Comparison of ENCODE assay signal across 1 cellular context in the genomic region with DNA sequence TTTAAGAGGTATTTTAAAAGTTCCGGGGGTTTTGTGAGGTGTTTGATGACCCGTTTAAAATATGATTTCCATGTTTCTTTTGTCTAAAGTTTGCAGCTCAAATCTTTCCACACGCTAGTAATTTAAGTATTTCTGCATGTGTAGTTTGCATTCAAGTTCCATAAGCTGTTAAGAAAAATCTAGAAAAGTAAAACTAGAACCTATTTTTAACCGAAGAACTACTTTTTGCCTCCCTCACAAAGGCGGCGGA.
TF ChIP-seq lines count a peak whose summit lies in the region.

No MANE protein-coding gene starts in this region.

TF ChIP-seq in HEK293, 187 proteins besides CTCF, POLR2A, EP300 and RAD21 (continued from another document and continues in another):
- TF ChIP-seq, protein P1, sequence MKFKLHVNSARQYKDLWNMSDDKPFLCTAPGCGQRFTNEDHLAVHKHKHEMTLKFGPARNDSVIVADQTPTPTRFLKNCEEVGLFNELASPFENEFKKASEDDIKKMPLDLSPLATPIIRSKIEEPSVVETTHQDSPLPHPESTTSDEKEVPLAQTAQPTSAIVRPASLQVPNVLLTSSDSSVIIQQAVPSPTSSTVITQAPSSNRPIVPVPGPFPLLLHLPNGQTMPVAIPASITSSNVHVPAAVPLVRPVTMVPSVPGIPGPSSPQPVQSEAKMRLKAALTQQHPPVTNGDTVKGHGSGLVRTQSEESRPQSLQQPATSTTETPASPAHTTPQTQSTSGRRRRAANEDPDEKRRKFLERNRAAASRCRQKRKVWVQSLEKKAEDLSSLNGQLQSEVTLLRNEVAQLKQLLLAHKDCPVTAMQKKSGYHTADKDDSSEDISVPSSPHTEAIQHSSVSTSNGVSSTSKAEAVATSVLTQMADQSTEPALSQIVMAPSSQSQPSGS (tag by site-specific recombination; IDR thresholded peaks at IDR 0.05; ENCODE audit: low read depth): no peak
- TF ChIP-seq ZNF585B (tag by site-specific recombination; IDR thresholded peaks at IDR 0.05) (no peak), ZNF121 (tag by site-specific recombination; IDR thresholded peaks at IDR 0.05) (no peak), YY1 (tag by site-specific recombination; IDR thresholded peaks at IDR 0.05) (no peak), ZNF76 (tag by site-specific recombination; IDR thresholded peaks at IDR 0.05; ENCODE audit: borderline replicate concordance, low read depth) (no peak), ZNF768 (tag by site-specific recombination; IDR thresholded peaks at IDR 0.05) (no peak), YY2 (tag by site-specific recombination; IDR thresholded peaks at IDR 0.05) (no peak), ZNF132 (tag by site-specific recombination; IDR thresholded peaks at IDR 0.05; ENCODE audit: borderline replicate concordance) (no peak), TRIM28 (IDR thresholded peaks at IDR 0.05; ENCODE audit: borderline replicate concordance, low read length) (no peak), KLF10 (tag by site-specific recombination; IDR thresholded peaks at IDR 0.05) (no peak; the same call in 1 of the 2 replicates), ZNF776 (tag by site-specific recombination; IDR thresholded peaks at IDR 0.05; ENCODE audit: borderline replicate concordance) (no peak), ZNF658 (tag by site-specific recombination; IDR thresholded peaks at IDR 0.05) (no peak), SCRT2 (tag by site-specific recombination; IDR thresholded peaks at IDR 0.05) (peak; percentile 84; the same call in 1 of the 2 replicates), ZNF266 (tag by site-specific recombination; IDR thresholded peaks at IDR 0.05; ENCODE audit: low read depth) (no peak), MZF1 (tag by site-specific recombination; IDR thresholded peaks at IDR 0.05; ENCODE audit: borderline replicate concordance) (no peak), ZNF473 (tag by site-specific recombination; IDR thresholded peaks at IDR 0.05) (no peak), ZNF140 (tag by site-specific recombination; IDR thresholded peaks at IDR 0.05) (no peak), ZNF677 (tag by site-specific recombination; IDR thresholded peaks at IDR 0.05) (no peak), GLI2 (tag by site-specific recombination; IDR thresholded peaks at IDR 0.05; ENCODE audit: borderline replicate concordance, low read depth) (no peak), KLF1 (tag by site-specific recombination; IDR thresholded peaks at IDR 0.05) (no peak), ZNF623 (tag by site-specific recombination; IDR thresholded peaks at IDR 0.05) (no peak), SALL2 (tag by site-specific recombination; IDR thresholded peaks at IDR 0.05; ENCODE audit: borderline replicate concordance) (no peak), ZBTB8A (tag by site-specific recombination; IDR thresholded peaks at IDR 0.05) (peak; percentile 62; the same call in 1 of the 2 replicates)
- TF ChIP-seq, protein P2, sequence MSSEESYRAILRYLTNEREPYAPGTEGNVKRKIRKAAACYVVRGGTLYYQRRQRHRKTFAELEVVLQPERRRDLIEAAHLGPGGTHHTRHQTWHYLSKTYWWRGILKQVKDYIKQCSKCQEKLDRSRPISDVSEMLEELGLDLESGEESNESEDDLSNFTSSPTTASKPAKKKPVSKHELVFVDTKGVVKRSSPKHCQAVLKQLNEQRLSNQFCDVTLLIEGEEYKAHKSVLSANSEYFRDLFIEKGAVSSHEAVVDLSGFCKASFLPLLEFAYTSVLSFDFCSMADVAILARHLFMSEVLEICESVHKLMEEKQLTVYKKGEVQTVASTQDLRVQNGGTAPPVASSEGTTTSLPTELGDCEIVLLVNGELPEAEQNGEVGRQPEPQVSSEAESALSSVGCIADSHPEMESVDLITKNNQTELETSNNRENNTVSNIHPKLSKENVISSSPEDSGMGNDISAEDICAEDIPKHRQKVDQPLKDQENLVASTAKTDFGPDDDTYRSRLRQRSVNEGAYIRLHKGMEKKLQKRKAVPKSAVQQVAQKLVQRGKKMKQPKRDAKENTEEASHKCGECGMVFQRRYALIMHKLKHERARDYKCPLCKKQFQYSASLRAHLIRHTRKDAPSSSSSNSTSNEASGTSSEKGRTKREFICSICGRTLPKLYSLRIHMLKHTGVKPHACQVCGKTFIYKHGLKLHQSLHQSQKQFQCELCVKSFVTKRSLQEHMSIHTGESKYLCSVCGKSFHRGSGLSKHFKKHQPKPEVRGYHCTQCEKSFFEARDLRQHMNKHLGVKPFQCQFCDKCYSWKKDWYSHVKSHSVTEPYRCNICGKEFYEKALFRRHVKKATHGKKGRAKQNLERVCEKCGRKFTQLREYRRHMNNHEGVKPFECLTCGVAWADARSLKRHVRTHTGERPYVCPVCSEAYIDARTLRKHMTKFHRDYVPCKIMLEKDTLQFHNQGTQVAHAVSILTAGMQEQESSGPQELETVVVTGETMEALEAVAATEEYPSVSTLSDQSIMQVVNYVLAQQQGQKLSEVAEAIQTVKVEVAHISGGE (tag by site-specific recombination; conservative IDR thresholded peaks at IDR 0.05; ENCODE audit: low read depth): 0 out of 2 replicates have a peak, but pooled peaks have one; percentile 9
- TF ChIP-seq, protein P3, sequence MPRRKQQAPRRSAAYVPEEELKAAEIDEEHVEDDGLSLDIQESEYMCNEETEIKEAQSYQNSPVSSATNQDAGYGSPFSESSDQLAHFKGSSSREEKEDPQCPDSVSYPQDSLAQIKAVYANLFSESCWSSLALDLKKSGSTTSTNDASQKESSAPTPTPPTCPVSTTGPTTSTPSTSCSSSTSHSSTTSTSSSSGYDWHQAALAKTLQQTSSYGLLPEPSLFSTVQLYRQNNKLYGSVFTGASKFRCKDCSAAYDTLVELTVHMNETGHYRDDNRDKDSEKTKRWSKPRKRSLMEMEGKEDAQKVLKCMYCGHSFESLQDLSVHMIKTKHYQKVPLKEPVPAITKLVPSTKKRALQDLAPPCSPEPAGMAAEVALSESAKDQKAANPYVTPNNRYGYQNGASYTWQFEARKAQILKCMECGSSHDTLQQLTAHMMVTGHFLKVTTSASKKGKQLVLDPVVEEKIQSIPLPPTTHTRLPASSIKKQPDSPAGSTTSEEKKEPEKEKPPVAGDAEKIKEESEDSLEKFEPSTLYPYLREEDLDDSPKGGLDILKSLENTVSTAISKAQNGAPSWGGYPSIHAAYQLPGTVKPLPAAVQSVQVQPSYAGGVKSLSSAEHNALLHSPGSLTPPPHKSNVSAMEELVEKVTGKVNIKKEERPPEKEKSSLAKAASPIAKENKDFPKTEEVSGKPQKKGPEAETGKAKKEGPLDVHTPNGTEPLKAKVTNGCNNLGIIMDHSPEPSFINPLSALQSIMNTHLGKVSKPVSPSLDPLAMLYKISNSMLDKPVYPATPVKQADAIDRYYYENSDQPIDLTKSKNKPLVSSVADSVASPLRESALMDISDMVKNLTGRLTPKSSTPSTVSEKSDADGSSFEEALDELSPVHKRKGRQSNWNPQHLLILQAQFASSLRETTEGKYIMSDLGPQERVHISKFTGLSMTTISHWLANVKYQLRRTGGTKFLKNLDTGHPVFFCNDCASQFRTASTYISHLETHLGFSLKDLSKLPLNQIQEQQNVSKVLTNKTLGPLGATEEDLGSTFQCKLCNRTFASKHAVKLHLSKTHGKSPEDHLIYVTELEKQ (tag by site-specific recombination; IDR thresholded peaks at IDR 0.05; ENCODE audit: borderline replicate concordance): no peak
- TF ChIP-seq, protein P4, sequence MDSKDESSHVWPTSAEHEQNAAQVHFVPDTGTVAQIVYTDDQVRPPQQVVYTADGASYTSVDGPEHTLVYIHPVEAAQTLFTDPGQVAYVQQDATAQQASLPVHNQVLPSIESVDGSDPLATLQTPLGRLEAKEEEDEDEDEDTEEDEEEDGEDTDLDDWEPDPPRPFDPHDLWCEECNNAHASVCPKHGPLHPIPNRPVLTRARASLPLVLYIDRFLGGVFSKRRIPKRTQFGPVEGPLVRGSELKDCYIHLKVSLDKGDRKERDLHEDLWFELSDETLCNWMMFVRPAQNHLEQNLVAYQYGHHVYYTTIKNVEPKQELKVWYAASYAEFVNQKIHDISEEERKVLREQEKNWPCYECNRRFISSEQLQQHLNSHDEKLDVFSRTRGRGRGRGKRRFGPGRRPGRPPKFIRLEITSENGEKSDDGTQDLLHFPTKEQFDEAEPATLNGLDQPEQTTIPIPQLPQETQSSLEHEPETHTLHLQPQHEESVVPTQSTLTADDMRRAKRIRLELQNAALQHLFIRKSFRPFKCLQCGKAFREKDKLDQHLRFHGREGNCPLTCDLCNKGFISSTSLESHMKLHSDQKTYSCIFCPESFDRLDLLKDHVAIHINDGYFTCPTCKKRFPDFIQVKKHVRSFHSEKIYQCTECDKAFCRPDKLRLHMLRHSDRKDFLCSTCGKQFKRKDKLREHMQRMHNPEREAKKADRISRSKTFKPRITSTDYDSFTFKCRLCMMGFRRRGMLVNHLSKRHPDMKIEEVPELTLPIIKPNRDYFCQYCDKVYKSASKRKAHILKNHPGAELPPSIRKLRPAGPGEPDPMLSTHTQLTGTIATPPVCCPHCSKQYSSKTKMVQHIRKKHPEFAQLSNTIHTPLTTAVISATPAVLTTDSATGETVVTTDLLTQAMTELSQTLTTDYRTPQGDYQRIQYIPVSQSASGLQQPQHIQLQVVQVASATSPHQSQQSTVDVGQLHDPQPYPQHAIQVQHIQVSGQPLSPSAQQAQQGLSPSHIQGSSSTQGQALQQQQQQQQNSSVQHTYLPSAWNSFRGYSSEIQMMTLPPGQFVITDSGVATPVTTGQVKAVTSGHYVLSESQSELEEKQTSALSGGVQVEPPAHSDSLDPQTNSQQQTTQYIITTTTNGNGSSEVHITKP (tag by site-specific recombination; IDR thresholded peaks at IDR 0.05): 0 out of 2 replicates have a peak, but pooled peaks have one; percentile 30
- TF ChIP-seq, protein P5, sequence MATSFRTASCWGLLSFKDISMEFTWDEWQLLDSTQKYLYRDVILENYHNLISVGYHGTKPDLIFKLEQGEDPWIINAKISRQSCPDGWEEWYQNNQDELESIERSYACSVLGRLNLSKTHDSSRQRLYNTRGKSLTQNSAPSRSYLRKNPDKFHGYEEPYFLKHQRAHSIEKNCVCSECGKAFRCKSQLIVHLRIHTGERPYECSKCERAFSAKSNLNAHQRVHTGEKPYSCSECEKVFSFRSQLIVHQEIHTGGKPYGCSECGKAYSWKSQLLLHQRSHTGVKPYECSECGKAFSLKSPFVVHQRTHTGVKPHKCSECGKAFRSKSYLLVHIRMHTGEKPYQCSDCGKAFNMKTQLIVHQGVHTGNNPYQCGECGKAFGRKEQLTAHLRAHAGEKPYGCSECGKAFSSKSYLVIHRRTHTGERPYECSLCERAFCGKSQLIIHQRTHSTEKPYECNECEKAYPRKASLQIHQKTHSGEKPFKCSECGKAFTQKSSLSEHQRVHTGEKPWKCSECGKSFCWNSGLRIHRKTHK (tag by site-specific recombination; IDR thresholded peaks at IDR 0.05): no peak
- TF ChIP-seq, protein P6, sequence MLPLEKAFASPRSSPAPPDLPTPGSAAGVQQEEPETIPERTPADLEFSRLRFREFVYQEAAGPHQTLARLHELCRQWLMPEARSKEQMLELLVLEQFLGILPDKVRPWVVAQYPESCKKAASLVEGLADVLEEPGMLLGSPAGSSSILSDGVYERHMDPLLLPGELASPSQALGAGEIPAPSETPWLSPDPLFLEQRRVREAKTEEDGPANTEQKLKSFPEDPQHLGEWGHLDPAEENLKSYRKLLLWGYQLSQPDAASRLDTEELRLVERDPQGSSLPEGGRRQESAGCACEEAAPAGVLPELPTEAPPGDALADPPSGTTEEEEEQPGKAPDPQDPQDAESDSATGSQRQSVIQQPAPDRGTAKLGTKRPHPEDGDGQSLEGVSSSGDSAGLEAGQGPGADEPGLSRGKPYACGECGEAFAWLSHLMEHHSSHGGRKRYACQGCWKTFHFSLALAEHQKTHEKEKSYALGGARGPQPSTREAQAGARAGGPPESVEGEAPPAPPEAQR (tag by site-specific recombination; IDR thresholded peaks at IDR 0.05): no peak
- TF ChIP-seq, protein P7, sequence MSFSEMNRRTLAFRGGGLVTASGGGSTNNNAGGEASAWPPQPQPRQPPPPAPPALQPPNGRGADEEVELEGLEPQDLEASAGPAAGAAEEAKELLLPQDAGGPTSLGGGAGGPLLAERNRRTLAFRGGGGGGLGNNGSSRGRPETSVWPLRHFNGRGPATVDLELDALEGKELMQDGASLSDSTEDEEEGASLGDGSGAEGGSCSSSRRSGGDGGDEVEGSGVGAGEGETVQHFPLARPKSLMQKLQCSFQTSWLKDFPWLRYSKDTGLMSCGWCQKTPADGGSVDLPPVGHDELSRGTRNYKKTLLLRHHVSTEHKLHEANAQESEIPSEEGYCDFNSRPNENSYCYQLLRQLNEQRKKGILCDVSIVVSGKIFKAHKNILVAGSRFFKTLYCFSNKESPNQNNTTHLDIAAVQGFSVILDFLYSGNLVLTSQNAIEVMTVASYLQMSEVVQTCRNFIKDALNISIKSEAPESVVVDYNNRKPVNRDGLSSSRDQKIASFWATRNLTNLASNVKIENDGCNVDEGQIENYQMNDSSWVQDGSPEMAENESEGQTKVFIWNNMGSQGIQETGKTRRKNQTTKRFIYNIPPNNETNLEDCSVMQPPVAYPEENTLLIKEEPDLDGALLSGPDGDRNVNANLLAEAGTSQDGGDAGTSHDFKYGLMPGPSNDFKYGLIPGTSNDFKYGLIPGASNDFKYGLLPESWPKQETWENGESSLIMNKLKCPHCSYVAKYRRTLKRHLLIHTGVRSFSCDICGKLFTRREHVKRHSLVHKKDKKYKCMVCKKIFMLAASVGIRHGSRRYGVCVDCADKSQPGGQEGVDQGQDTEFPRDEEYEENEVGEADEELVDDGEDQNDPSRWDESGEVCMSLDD (tag by site-specific recombination; IDR thresholded peaks at IDR 0.05): peak; percentile 37
- TF ChIP-seq, protein P8, sequence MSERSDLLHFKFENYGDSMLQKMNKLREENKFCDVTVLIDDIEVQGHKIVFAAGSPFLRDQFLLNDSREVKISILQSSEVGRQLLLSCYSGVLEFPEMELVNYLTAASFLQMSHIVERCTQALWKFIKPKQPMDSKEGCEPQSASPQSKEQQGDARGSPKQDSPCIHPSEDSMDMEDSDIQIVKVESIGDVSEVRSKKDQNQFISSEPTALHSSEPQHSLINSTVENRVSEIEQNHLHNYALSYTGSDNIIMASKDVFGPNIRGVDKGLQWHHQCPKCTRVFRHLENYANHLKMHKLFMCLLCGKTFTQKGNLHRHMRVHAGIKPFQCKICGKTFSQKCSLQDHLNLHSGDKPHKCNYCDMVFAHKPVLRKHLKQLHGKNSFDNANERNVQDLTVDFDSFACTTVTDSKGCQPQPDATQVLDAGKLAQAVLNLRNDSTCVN (tag by site-specific recombination; optimal IDR thresholded peaks at IDR 0.05): peak; percentile 37
- TF ChIP-seq, protein P9, sequence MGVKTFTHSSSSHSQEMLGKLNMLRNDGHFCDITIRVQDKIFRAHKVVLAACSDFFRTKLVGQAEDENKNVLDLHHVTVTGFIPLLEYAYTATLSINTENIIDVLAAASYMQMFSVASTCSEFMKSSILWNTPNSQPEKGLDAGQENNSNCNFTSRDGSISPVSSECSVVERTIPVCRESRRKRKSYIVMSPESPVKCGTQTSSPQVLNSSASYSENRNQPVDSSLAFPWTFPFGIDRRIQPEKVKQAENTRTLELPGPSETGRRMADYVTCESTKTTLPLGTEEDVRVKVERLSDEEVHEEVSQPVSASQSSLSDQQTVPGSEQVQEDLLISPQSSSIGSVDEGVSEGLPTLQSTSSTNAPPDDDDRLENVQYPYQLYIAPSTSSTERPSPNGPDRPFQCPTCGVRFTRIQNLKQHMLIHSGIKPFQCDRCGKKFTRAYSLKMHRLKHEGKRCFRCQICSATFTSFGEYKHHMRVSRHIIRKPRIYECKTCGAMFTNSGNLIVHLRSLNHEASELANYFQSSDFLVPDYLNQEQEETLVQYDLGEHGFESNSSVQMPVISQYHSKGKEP (tag by site-specific recombination; IDR thresholded peaks at IDR 0.05): no peak; the same call in 1 of the 2 replicates
